ENCODE assay signal across 1 cellular context in the genomic region with DNA sequence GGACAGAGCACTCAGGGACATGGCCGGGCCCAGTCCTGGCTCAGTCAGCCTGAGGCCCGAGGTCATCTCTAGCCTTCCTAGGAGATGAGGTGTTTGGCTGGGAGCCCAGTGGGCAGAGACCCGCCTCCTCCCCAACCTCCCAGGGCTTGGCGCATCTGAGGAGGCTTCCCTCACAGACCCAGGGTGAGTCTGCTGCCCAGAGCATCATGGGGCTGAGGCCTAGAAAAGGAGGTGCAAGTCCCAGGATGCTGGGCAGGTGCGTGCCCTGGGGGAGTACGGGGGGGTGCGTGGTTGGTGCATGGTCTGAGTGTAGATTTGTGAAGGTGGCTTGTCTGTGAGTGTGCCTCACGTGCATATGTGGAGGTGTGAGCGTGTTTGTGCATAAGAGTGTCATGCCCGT.
TF ChIP-seq lines count a peak whose summit lies in the region.

No MANE protein-coding gene starts in this region.

TF ChIP-seq in H1, 55 proteins besides CTCF, POLR2A, EP300 and RAD21:
- TF ChIP-seq SIN3A (conservative IDR thresholded peaks at IDR 0.05 in 1 of 2, IDR thresholded peaks at IDR 0.05 in 1 of 2; ENCODE audit: low read depth in 1 of 2, low read length in 2 of 2) (no peak), BCL11A (IDR thresholded peaks at IDR 0.05; ENCODE audit: low read depth in 2 of 2, low read length in 2 of 2) (no peak), KDM5A (IDR thresholded peaks at IDR 0.05; ENCODE audit: low read length) (no peak)
